ENCODE assay signal across 21 cellular contexts in the genomic region with DNA sequence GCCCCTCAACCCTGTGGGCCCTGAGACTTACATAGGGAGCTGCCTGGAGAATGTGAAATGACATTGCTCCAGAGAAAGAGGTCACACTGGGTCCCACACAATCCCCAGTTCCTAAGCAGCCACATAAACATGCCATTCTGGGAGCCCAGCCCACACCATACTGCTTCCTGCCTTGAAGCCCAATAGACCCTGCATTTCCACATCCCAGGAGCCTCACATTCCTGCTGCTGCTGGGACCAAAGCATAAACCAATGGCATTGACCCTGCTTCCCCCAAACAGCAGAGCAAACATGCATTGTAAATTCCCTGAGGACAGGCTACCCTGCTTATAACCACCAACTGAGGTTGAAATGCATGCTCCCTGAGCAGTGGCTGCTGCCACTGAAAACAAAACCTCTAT.
DNase-seq lines count a peak whose midpoint lies in the region; ATAC-seq and TF ChIP-seq lines count a peak whose summit lies in the region.
"Had no signal": no experiment of that assay in that cellular context is flagged by ENCODE, and none has a peak within 500 bp of the region (broad histone marks: within the 10 kb centered on the region; RNA-seq: fewer than 3 reads in every experiment).

No MANE protein-coding gene starts in this region.

- H3K36me3 ChIP-seq in DND-41 (ENCODE audit: insufficient read depth, low read length): no peaks in the 10 kb centered on the region
- H3K36me3 ChIP-seq in NT2/D1 (ENCODE audit: insufficient read depth, insufficient read length, low read length): no peaks in the 10 kb centered on the region
- no peaks in the 10 kb centered on the region for H3K36me3 ChIP-seq in right atrium auricular region
- H3K36me3 ChIP-seq: BLaER1, MG63 had no signal

- TF ChIP-seq CTCF in DND-41 (IDR thresholded peaks at IDR 0.05; ENCODE audit: borderline replicate concordance, extremely low read depth, low read length, poor library complexity, severe bottlenecking): no peak
- TF ChIP-seq CTCF in nephron progenitor cell (IDR thresholded peaks at IDR 0.05): no peak
- TF ChIP-seq CTCF in right atrium auricular region (IDR thresholded peaks at IDR 0.05): no peak
- TF ChIP-seq CTCF in RWPE1 (conservative IDR thresholded peaks at IDR 0.05; ENCODE audit: low read depth): no peak

- POLR2A ChIA-PET in RWPE1 (lab: Yijun Ruan, JAX; ENCODE audit: low non-redundant PET): no interaction called here

- H3K4me3 ChIP-seq in DND-41 (ENCODE audit: low read depth in 1 of 2, low read length in 2 of 2): no peak overlapping the region
- no peak overlapping the region for H3K4me3 ChIP-seq in NT2/D1 (ENCODE audit: insufficient read length, low read depth)
- H3K4me3 ChIP-seq in right atrium auricular region: no peak overlapping the region
- H3K4me3 ChIP-seq: BLaER1, MG63 had no signal

- H3K4me1 ChIP-seq in DND-41 (ENCODE audit: insufficient read depth, low read length) (no peaks in the 10 kb centered on the region), NT2/D1 (ENCODE audit: insufficient read depth, insufficient read length) (no peaks in the 10 kb centered on the region), right atrium auricular region (no peaks in the 10 kb centered on the region)
- H3K4me1 ChIP-seq: BLaER1 had no signal

- no peaks in the 10 kb centered on the region for H3K27me3 ChIP-seq in DND-41 (ENCODE audit: insufficient read depth, low read length, poor library complexity)
- no peaks in the 10 kb centered on the region for H3K27me3 ChIP-seq in NT2/D1 (ENCODE audit: insufficient read depth, insufficient read length)
- no peaks in the 10 kb centered on the region for H3K27me3 ChIP-seq in right atrium auricular region
- H3K27me3 ChIP-seq: BLaER1, MG63 had no signal

- H3K36me3 Mint-ChIP-seq in nephron progenitor cell (ENCODE audit: low read depth): no peaks in the 10 kb centered on the region

- CTCF ChIA-PET in RWPE1 (lab: Yijun Ruan, JAX): interaction anchor here (0.7 kb wide), 1 partner anchor 767 kb away, joined by 3 read pairs; no protein-coding TSS in a partner anchor

- no peak overlapping the region for H3K27ac ChIP-seq in DND-41 (ENCODE audit: low read length)
- no peak overlapping the region for H3K27ac ChIP-seq in right atrium auricular region
- H3K27ac ChIP-seq in RWPE1: no peak overlapping the region
- H3K27ac ChIP-seq: 22Rv1, BLaER1 had no signal

- no peak for ATAC-seq in DND-41 (ENCODE audit: insufficient read depth, low read depth)
- ATAC-seq in GM21390 (IDR thresholded peaks at IDR 0.05; ENCODE audit: unreplicated experiment): no peak
- ATAC-seq in HG03196 (IDR thresholded peaks at IDR 0.05; ENCODE audit: unreplicated experiment): no peak

- H3K9me3 ChIP-seq in DND-41 (ENCODE audit: insufficient read depth, low read length, severe bottlenecking): no peaks in the 10 kb centered on the region
- H3K9me3 ChIP-seq in NT2/D1 (ENCODE audit: insufficient read depth, low read length): no peaks in the 10 kb centered on the region
- H3K9me3 ChIP-seq in right atrium auricular region: peaks cover 0 to 6% of the 10 kb centered on the region in 2 donors
- H3K9me3 ChIP-seq: BLaER1 had no signal

- H3K79me2 ChIP-seq in DND-41 (ENCODE audit: insufficient read depth, low read length): no peaks in the 10 kb centered on the region

- peaks cover 21% of the 10 kb centered on the region for H3K9me3 Mint-ChIP-seq in nephron progenitor cell

- no peak overlapping the region for H3K9ac ChIP-seq in DND-41 (ENCODE audit: low read depth, low read length)
- no peak overlapping the region for H3K9ac ChIP-seq in NT2/D1 (ENCODE audit: insufficient read length, low read depth)
- H3K9ac ChIP-seq: BLaER1 had no signal

- H3K27me3 Mint-ChIP-seq in nephron progenitor cell (ENCODE audit: low read depth, poor library complexity): no peaks in the 10 kb centered on the region
- H3K27me3 Mint-ChIP-seq: CD4-positive, alpha-beta T cell had no signal

- H2AFZ ChIP-seq in DND-41 (ENCODE audit: low read depth, low read length): 0 out of 2 replicates have a peak overlapping the region, but pooled peaks have one; percentile 12

- H3K27ac Mint-ChIP-seq in nephron progenitor cell: peak overlapping the region; percentile 72
- H3K27ac Mint-ChIP-seq: CD4-positive, alpha-beta T cell had no signal

- H3K4me1 Mint-ChIP-seq in nephron progenitor cell: peaks cover 10% of the 10 kb centered on the region

- DNase-seq in DND-41 (no peak), NT2/D1 (ENCODE audit: low read depth, low spot score) (peak; percentile 58), iPS DF 19.7 (ENCODE audit: low read depth, low spot score) (peak; percentile 57), nephron progenitor cell (peak; percentile 13), right atrium auricular region (ENCODE audit: low spot score) (no peak), RWPE1 (ENCODE audit: low spot score) (no peak)
- DNase-seq: ACHN; CD4-positive, alpha-beta T cell; GOT3; Kasumi-1; MG63; NCI-H1417; NCI-H187; NCI-H446; NCI-H526; OCI-M1; Right ventricle myocardium superior had no signal

- no peaks in the 10 kb centered on the region for H4K20me1 ChIP-seq in DND-41 (ENCODE audit: insufficient read depth, low read length)
- H4K20me1 ChIP-seq: BLaER1 had no signal

- H3K4me3 Mint-ChIP-seq in nephron progenitor cell: no peak overlapping the region
- H3K4me3 Mint-ChIP-seq: CD4-positive, alpha-beta T cell had no signal

- H3K4me2 ChIP-seq in DND-41 (ENCODE audit: insufficient read depth, low read length): no peak overlapping the region
- H3K4me2 ChIP-seq: BLaER1 had no signal

Comparison
In these comparisons a context has a peak if more than half of its experiments do, and no peak if none do; other contexts are left out.
1. DNase-seq: peak in NT2/D1 (single experiment), iPS DF 19.7 (single experiment) and nephron progenitor cell (single experiment); none in DND-41 (single experiment), right atrium auricular region (single experiment) and RWPE1 (single experiment).